In genomic region chr5:83368317-83368716, GRCh38 we compare ENCODE assay signal across 12 cellular contexts.
A peak's percentile ranks its signal among the peaks of the same experiment; 100 is the strongest.
DNase-seq lines count a peak whose midpoint lies in the region; ATAC-seq and TF ChIP-seq lines count a peak whose summit lies in the region.
"Had no signal": no experiment of that assay in that cellular context is flagged by ENCODE, and none has a peak within 500 bp of the region (broad histone marks: within the 10 kb centered on the region; RNA-seq: fewer than 3 reads in every experiment).

No MANE protein-coding gene starts in this region.

- peaks cover 0 to 3% of the 10 kb centered on the region in 2 donors for H3K9me3 Mint-ChIP-seq in stimulated activated naive B cell treated with anti-CD40 and anti-IgM and Interleukin-4, amounts not matched to agents 10 μg/mL and 1 μg/mL and 100 μg/mL, for 72 hours

- no peaks in the 10 kb centered on the region for H3K36me3 Mint-ChIP-seq in stimulated activated naive B cell treated with anti-CD40 and anti-IgM and Interleukin-4, amounts not matched to agents 10 μg/mL and 1 μg/mL and 100 μg/mL, for 72 hours

- H3K4me3 Mint-ChIP-seq in stimulated activated naive B cell treated with anti-CD40 and anti-IgM and Interleukin-4, amounts not matched to agents 10 μg/mL and 1 μg/mL and 100 μg/mL, for 72 hours = no peak overlapping the region

- peaks cover 7 to 12% of the 10 kb centered on the region in 2 donors for H3K4me1 Mint-ChIP-seq in stimulated activated naive B cell treated with anti-CD40 and anti-IgM and Interleukin-4, amounts not matched to agents 10 μg/mL and 1 μg/mL and 100 μg/mL, for 72 hours

- no peak overlapping the region for H3K4me3 ChIP-seq in AG09309 (ENCODE audit: control insufficient read depth, low read depth, low read length)
- H3K4me3 ChIP-seq in fibroblast of the aortic adventitia (ENCODE audit: low read depth, low read length) = no peak overlapping the region
- H3K4me3 ChIP-seq: tibial artery had no signal

- TF ChIP-seq CTCF in AG09309 (IDR thresholded peaks at IDR 0.05; ENCODE audit: control insufficient read depth, insufficient read depth, low read depth, low read length, missing control alignments) (no peak), fibroblast of the aortic adventitia (IDR thresholded peaks at IDR 0.05; ENCODE audit: insufficient read depth, low read length) (no peak)

- DNase-seq in AG09309 (ENCODE audit: low read depth) = peak; percentile 80
- DNase-seq in LHCN-M2 (ENCODE audit: low read depth) = peak; percentile 99
- peak; percentile 81 for DNase-seq in fibroblast of the aortic adventitia (ENCODE audit: low read depth)
- DNase-seq in stimulated activated naive B cell treated with anti-CD40 and anti-IgM and Interleukin-4, amounts not matched to agents 10 μg/mL and 1 μg/mL and 100 μg/mL, for 72 hours = no peak
- no peak for DNase-seq in T-helper 9 cell
- DNase-seq in activated CD8-positive, alpha-beta memory T cell treated with anti-CD3 and anti-CD28 coated beads, Interleukin-2, amount 50 U/mL, for 48 hours = no peak
- DNase-seq: activated gamma-delta T cell, Caco-2, NCI-H1417 had no signal

- ATAC-seq in GM21515 (IDR thresholded peaks at IDR 0.05; ENCODE audit: unreplicated experiment) (peak; percentile 44), HG02970 (IDR thresholded peaks at IDR 0.05; ENCODE audit: low FRiP score, unreplicated experiment) (no peak)
- no peak for ATAC-seq in stimulated activated naive B cell treated with anti-CD40 and anti-IgM and Interleukin-4, amounts not matched to agents 10 μg/mL and 1 μg/mL and 100 μg/mL, for 72 hours (replicated peaks)

- H3K27ac Mint-ChIP-seq in stimulated activated naive B cell treated with anti-CD40 and anti-IgM and Interleukin-4, amounts not matched to agents 10 μg/mL and 1 μg/mL and 100 μg/mL, for 72 hours = no peak overlapping the region

- H3K27me3 Mint-ChIP-seq in stimulated activated naive B cell treated with anti-CD40 and anti-IgM and Interleukin-4, amounts not matched to agents 10 μg/mL and 1 μg/mL and 100 μg/mL, for 72 hours = no peaks in the 10 kb centered on the region

Comparison
In these comparisons a context has a peak if more than half of its experiments do, and no peak if none do; other contexts are left out.
1. DNase-seq: peak in AG09309 (single experiment), LHCN-M2 (single experiment) and fibroblast of the aortic adventitia (single experiment); none in stimulated activated naive B cell treated with anti-CD40 and anti-IgM and Interleukin-4, amounts not matched to agents 10 μg/mL and 1 μg/mL and 100 μg/mL, for 72 hours (single experiment), T-helper 9 cell (single experiment) and activated CD8-positive, alpha-beta memory T cell treated with anti-CD3 and anti-CD28 coated beads, Interleukin-2, amount 50 U/mL, for 48 hours (single experiment).